Comparison of ENCODE assay signal across 1 cellular context in the genomic region with DNA sequence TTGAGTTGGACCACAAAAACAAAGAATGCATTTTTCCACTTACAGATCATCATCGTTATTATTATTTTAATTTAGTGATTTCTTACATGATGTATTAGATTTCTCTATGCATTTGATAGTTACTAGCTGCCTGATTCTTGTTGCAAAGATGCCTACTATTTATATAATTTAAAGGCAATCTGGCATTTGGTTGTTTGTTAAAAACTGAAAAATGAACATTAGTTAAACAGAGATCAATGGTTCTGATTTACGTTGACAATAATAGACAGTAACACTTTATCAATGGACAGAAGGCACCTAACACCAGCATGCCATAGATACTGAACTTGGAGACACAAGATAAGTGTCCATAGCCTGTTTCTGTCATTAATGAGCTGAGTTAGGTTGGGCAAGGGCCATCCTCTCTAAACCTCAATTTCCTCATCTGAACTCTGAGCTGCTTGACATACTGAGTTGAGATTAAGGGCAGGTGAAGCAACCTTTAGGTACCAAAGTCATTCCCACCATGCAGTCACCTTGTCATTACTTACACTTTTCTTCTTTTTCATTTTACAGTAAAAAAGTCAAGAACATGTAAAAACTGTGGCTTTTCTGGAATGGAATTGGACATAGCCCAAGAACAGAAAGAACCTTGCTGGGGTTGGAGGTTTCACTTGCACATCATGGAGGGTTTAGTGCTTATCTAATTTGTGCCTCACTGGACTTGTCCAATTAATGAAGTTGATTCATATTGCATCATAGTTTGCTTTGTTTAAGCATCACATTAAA.
A peak's percentile ranks its signal among the peaks of the same experiment; 100 is the strongest.
TF ChIP-seq lines count a peak whose summit lies in the region.

No MANE protein-coding gene starts in this region.

TF ChIP-seq in HepG2, 621 proteins besides CTCF, POLR2A, EP300 and RAD21 (continued from another document and continues in another):
- TF ChIP-seq, protein P1, sequence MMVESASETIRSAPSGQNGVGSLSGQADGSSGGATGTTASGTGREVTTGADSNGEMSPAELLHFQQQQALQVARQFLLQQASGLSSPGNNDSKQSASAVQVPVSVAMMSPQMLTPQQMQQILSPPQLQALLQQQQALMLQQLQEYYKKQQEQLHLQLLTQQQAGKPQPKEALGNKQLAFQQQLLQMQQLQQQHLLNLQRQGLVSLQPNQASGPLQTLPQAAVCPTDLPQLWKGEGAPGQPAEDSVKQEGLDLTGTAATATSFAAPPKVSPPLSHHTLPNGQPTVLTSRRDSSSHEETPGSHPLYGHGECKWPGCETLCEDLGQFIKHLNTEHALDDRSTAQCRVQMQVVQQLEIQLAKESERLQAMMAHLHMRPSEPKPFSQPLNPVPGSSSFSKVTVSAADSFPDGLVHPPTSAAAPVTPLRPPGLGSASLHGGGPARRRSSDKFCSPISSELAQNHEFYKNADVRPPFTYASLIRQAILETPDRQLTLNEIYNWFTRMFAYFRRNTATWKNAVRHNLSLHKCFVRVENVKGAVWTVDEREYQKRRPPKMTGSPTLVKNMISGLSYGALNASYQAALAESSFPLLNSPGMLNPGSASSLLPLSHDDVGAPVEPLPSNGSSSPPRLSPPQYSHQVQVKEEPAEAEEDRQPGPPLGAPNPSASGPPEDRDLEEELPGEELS (CRISPR knock-in tag; IDR thresholded peaks at IDR 0.05), result peak; percentile 40; the same call in 1 of the 2 replicates
- TF ChIP-seq XBP1 (CRISPR knock-in tag; IDR thresholded peaks at IDR 0.05) (no peak), TCF7 (IDR thresholded peaks at IDR 0.05; ENCODE audit: low read depth) (no peak), AGO2 (optimal IDR thresholded peaks at IDR 0.05; ENCODE audit: low read depth, low read length) (peak; percentile 30), SIX4 (CRISPR knock-in tag; IDR thresholded peaks at IDR 0.05) (no peak), ZNF891 (CRISPR knock-in tag; IDR thresholded peaks at IDR 0.05) (no peak), CREM (IDR thresholded peaks at IDR 0.05) (peak; percentile 66; the same call in 1 of the 2 replicates), CREM (CRISPR knock-in tag; IDR thresholded peaks at IDR 0.05) (no peak), MIXL1 (CRISPR knock-in tag; IDR thresholded peaks at IDR 0.05) (no peak), SMARCE1 (IDR thresholded peaks at IDR 0.05; ENCODE audit: borderline replicate concordance) (no peak), MED1 (CRISPR knock-in tag; IDR thresholded peaks at IDR 0.05) (peak; percentile 78), NFKB2 (CRISPR knock-in tag; IDR thresholded peaks at IDR 0.05; ENCODE audit: borderline replicate concordance) (no peak), SMC3 (IDR thresholded peaks at IDR 0.05; ENCODE audit: low read length) (peak; percentile 22; the same call in 1 of the 2 replicates), XRCC5 (optimal IDR thresholded peaks at IDR 0.05; ENCODE audit: low read length) (no peak), ZNF468 (CRISPR knock-in tag; IDR thresholded peaks at IDR 0.05) (no peak), SIN3A (IDR thresholded peaks at IDR 0.05; ENCODE audit: borderline replicate concordance, low read depth, low read length) (no peak), RFX3 (CRISPR knock-in tag; IDR thresholded peaks at IDR 0.05) (no peak), HMGA1 (CRISPR knock-in tag; conservative IDR thresholded peaks at IDR 0.05) (no peak), EEA1 (CRISPR knock-in tag; IDR thresholded peaks at IDR 0.05; ENCODE audit: borderline replicate concordance) (no peak), ZNF839 (CRISPR knock-in tag; IDR thresholded peaks at IDR 0.05; ENCODE audit: borderline replicate concordance) (no peak), FIP1L1 (IDR thresholded peaks at IDR 0.05; ENCODE audit: borderline replicate concordance, insufficient read depth, low read depth, low read length) (no peak), TBX3 (IDR thresholded peaks at IDR 0.05; ENCODE audit: borderline replicate concordance) (no peak), KLF16 (CRISPR knock-in tag; IDR thresholded peaks at IDR 0.05) (0 out of 4 replicates have a peak, but pooled peaks of 1 of the 2 experiments have one; percentile 9), ZBTB21 (CRISPR knock-in tag; IDR thresholded peaks at IDR 0.05) (no peak), ZNF549 (CRISPR knock-in tag; IDR thresholded peaks at IDR 0.05) (no peak), ZFP36 (IDR thresholded peaks at IDR 0.05; ENCODE audit: borderline replicate concordance, low read depth, low read length, partially characterized antibody) (no peak), MEF2D (CRISPR knock-in tag; IDR thresholded peaks at IDR 0.05) (no peak), ZNF446 (CRISPR knock-in tag; IDR thresholded peaks at IDR 0.05) (no peak), ATF7 (IDR thresholded peaks at IDR 0.05) (peak; percentile 48; the same call in 1 of the 2 replicates), ATF7 (CRISPR knock-in tag; IDR thresholded peaks at IDR 0.05) (no peak), BCL6 (CRISPR knock-in tag; IDR thresholded peaks at IDR 0.05) (peak; percentile 71), HDAC1 (CRISPR knock-in tag; IDR thresholded peaks at IDR 0.05) (no peak), SRSF1 (optimal IDR thresholded peaks at IDR 0.05; ENCODE audit: low read depth, low read length) (no peak), ZNF589 (CRISPR knock-in tag; conservative IDR thresholded peaks at IDR 0.05) (no peak), NR1H2 (CRISPR knock-in tag; IDR thresholded peaks at IDR 0.05; ENCODE audit: borderline replicate concordance, low read depth) (no peak), SMAD9 (CRISPR knock-in tag; IDR thresholded peaks at IDR 0.05) (no peak), ZNF20 (CRISPR knock-in tag; IDR thresholded peaks at IDR 0.05) (no peak), HDAC2 (CRISPR knock-in tag; IDR thresholded peaks at IDR 0.05) (peak; percentile 69; the same call in 1 of the 2 replicates), JARID2 (CRISPR knock-in tag; IDR thresholded peaks at IDR 0.05; ENCODE audit: insufficient replicate concordance) (no peak), MAF1 (CRISPR knock-in tag; IDR thresholded peaks at IDR 0.05; ENCODE audit: borderline replicate concordance) (no peak), MTA3 (CRISPR knock-in tag; IDR thresholded peaks at IDR 0.05) (no peak), POLR2AphosphoS5 (IDR thresholded peaks at IDR 0.05; ENCODE audit: low read depth, low read length) (peak; percentile 55), RBAK (CRISPR knock-in tag; IDR thresholded peaks at IDR 0.05) (no peak)
- TF ChIP-seq, protein P2, sequence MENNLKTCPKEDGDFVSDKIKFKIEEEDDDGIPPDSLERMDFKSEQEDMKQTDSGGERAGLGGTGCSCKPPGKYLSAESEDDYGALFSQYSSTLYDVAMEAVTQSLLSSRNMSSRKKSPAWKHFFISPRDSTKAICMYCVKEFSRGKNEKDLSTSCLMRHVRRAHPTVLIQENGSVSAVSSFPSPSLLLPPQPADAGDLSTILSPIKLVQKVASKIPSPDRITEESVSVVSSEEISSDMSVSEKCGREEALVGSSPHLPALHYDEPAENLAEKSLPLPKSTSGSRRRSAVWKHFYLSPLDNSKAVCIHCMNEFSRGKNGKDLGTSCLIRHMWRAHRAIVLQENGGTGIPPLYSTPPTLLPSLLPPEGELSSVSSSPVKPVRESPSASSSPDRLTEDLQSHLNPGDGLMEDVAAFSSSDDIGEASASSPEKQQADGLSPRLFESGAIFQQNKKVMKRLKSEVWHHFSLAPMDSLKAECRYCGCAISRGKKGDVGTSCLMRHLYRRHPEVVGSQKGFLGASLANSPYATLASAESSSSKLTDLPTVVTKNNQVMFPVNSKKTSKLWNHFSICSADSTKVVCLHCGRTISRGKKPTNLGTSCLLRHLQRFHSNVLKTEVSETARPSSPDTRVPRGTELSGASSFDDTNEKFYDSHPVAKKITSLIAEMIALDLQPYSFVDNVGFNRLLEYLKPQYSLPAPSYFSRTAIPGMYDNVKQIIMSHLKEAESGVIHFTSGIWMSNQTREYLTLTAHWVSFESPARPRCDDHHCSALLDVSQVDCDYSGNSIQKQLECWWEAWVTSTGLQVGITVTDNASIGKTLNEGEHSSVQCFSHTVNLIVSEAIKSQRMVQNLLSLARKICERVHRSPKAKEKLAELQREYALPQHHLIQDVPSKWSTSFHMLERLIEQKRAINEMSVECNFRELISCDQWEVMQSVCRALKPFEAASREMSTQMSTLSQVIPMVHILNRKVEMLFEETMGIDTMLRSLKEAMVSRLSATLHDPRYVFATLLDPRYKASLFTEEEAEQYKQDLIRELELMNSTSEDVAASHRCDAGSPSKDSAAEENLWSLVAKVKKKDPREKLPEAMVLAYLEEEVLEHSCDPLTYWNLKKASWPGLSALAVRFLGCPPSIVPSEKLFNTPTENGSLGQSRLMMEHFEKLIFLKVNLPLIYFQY (CRISPR knock-in tag; IDR thresholded peaks at IDR 0.05; ENCODE audit: borderline replicate concordance), result no peak
- TF ChIP-seq, protein P3, sequence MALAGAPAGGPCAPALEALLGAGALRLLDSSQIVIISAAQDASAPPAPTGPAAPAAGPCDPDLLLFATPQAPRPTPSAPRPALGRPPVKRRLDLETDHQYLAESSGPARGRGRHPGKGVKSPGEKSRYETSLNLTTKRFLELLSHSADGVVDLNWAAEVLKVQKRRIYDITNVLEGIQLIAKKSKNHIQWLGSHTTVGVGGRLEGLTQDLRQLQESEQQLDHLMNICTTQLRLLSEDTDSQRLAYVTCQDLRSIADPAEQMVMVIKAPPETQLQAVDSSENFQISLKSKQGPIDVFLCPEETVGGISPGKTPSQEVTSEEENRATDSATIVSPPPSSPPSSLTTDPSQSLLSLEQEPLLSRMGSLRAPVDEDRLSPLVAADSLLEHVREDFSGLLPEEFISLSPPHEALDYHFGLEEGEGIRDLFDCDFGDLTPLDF (CRISPR knock-in tag; IDR thresholded peaks at IDR 0.05), result no peak
- TF ChIP-seq, protein P4, sequence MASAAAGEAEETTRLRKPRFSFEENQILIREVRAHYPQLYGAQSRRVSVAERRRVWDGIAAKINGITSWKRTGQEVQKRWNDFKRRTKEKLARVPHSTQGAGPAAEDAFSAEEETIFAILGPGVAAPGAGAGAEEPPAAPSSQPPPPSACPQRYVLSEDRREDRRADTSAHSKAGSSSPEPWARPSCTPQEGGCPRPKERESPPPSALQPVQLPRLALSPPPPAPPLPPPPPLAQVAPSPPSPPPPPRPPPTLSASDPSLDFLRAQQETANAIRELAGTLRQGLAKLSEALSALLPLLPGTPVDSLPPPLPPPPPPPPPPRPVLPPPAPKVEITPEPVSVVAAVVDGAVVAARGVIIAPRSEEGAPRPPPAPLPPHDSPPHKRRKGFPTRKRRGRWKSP (CRISPR knock-in tag; IDR thresholded peaks at IDR 0.05), result no peak
- TF ChIP-seq, protein P5, sequence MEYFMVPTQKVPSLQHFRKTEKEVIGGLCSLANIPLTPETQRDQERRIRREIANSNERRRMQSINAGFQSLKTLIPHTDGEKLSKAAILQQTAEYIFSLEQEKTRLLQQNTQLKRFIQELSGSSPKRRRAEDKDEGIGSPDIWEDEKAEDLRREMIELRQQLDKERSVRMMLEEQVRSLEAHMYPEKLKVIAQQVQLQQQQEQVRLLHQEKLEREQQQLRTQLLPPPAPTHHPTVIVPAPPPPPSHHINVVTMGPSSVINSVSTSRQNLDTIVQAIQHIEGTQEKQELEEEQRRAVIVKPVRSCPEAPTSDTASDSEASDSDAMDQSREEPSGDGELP (IDR thresholded peaks at IDR 0.05; ENCODE audit: borderline replicate concordance, low read depth), result no peak
- TF ChIP-seq, protein P6, sequence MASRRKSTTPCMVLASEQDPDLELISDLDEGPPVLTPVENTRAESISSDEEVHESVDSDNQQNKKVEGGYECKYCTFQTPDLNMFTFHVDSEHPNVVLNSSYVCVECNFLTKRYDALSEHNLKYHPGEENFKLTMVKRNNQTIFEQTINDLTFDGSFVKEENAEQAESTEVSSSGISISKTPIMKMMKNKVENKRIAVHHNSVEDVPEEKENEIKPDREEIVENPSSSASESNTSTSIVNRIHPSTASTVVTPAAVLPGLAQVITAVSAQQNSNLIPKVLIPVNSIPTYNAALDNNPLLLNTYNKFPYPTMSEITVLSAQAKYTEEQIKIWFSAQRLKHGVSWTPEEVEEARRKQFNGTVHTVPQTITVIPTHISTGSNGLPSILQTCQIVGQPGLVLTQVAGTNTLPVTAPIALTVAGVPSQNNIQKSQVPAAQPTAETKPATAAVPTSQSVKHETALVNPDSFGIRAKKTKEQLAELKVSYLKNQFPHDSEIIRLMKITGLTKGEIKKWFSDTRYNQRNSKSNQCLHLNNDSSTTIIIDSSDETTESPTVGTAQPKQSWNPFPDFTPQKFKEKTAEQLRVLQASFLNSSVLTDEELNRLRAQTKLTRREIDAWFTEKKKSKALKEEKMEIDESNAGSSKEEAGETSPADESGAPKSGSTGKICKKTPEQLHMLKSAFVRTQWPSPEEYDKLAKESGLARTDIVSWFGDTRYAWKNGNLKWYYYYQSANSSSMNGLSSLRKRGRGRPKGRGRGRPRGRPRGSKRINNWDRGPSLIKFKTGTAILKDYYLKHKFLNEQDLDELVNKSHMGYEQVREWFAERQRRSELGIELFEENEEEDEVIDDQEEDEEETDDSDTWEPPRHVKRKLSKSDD (CRISPR knock-in tag; IDR thresholded peaks at IDR 0.05; ENCODE audit: low read depth), result no peak
- TF ChIP-seq, protein P7, sequence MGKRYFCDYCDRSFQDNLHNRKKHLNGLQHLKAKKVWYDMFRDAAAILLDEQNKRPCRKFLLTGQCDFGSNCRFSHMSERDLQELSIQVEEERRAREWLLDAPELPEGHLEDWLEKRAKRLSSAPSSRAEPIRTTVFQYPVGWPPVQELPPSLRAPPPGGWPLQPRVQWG (CRISPR knock-in tag; IDR thresholded peaks at IDR 0.05; ENCODE audit: borderline replicate concordance, low read depth), result no peak
- TF ChIP-seq, protein P8, sequence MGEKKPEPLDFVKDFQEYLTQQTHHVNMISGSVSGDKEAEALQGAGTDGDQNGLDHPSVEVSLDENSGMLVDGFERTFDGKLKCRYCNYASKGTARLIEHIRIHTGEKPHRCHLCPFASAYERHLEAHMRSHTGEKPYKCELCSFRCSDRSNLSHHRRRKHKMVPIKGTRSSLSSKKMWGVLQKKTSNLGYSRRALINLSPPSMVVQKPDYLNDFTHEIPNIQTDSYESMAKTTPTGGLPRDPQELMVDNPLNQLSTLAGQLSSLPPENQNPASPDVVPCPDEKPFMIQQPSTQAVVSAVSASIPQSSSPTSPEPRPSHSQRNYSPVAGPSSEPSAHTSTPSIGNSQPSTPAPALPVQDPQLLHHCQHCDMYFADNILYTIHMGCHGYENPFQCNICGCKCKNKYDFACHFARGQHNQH (CRISPR knock-in tag; IDR thresholded peaks at IDR 0.05), result no peak
- TF ChIP-seq, protein P9, sequence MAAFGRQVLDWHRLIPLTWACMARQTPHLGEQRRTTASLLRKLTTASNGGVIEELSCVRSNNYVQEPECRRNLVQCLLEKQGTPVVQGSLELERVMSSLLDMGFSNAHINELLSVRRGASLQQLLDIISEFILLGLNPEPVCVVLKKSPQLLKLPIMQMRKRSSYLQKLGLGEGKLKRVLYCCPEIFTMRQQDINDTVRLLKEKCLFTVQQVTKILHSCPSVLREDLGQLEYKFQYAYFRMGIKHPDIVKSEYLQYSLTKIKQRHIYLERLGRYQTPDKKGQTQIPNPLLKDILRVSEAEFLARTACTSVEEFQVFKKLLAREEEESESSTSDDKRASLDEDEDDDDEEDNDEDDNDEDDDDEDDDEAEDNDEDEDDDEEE (CRISPR knock-in tag; IDR thresholded peaks at IDR 0.05), result no peak
- TF ChIP-seq, protein P10, sequence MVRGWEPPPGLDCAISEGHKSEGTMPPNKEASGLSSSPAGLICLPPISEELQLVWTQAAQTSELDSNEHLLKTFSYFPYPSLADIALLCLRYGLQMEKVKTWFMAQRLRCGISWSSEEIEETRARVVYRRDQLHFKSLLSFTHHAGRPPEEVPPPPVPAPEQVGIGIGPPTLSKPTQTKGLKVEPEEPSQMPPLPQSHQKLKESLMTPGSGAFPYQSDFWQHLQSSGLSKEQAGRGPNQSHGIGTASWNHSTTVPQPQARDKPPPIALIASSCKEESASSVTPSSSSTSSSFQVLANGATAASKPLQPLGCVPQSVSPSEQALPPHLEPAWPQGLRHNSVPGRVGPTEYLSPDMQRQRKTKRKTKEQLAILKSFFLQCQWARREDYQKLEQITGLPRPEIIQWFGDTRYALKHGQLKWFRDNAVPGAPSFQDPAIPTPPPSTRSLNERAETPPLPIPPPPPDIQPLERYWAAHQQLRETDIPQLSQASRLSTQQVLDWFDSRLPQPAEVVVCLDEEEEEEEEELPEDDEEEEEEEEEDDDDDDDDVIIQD (CRISPR knock-in tag; IDR thresholded peaks at IDR 0.05; ENCODE audit: low read depth), result peak; percentile 63; the same call in 1 of the 2 replicates
